ENCODE assay signal across 1 cellular context in genomic region chr10:44935201-44935960, GRCh38.
TF ChIP-seq lines count a peak whose summit lies in the region.

No MANE protein-coding gene starts in this region.

TF ChIP-seq in HepG2, 621 proteins besides CTCF, POLR2A, EP300 and RAD21 (continued from another document and continues in another):
- TF ChIP-seq, protein P1, sequence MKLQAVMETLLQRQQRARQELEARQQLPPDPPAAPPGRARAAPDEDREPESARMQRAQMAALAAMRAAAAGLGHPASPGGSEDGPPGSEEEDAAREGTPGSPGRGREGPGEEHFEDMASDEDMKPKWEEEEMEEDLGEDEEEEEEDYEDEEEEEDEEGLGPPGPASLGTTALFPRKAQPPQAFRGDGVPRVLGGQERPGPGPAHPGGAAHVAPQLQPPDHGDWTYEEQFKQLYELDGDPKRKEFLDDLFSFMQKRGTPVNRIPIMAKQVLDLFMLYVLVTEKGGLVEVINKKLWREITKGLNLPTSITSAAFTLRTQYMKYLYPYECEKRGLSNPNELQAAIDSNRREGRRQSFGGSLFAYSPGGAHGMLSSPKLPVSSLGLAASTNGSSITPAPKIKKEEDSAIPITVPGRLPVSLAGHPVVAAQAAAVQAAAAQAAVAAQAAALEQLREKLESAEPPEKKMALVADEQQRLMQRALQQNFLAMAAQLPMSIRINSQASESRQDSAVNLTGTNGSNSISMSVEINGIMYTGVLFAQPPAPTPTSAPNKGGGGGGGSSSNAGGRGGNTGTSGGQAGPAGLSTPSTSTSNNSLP (IDR thresholded peaks at IDR 0.05; ENCODE audit: low read depth, low read length) = no peak
- peak; percentile 81 for TF ChIP-seq ZBTB34 (CRISPR knock-in tag; IDR thresholded peaks at IDR 0.05)
- no peak for TF ChIP-seq FOSL1 (CRISPR knock-in tag; IDR thresholded peaks at IDR 0.05; ENCODE audit: borderline replicate concordance)
- TF ChIP-seq, protein P2, sequence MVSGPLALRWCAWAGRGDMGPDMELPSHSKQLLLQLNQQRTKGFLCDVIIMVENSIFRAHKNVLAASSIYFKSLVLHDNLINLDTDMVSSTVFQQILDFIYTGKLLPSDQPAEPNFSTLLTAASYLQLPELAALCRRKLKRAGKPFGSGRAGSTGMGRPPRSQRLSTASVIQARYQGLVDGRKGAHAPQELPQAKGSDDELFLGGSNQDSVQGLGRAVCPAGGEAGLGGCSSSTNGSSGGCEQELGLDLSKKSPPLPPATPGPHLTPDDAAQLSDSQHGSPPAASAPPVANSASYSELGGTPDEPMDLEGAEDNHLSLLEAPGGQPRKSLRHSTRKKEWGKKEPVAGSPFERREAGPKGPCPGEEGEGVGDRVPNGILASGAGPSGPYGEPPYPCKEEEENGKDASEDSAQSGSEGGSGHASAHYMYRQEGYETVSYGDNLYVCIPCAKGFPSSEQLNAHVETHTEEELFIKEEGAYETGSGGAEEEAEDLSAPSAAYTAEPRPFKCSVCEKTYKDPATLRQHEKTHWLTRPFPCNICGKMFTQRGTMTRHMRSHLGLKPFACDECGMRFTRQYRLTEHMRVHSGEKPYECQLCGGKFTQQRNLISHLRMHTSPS (CRISPR knock-in tag; IDR thresholded peaks at IDR 0.05; ENCODE audit: low read depth) = peak; percentile 92
- peak; percentile 87; the same call in 1 of the 2 replicates for TF ChIP-seq ZFP37 (CRISPR knock-in tag; IDR thresholded peaks at IDR 0.05; ENCODE audit: borderline replicate concordance)
- peak; percentile 80; the same call in 1 of the 2 replicates for TF ChIP-seq ZNF607 (CRISPR knock-in tag; IDR thresholded peaks at IDR 0.05; ENCODE audit: borderline replicate concordance)
- TF ChIP-seq AGO2 (optimal IDR thresholded peaks at IDR 0.05; ENCODE audit: low read depth, low read length) = no peak
- peak; percentile 79 for TF ChIP-seq ZNF839 (CRISPR knock-in tag; IDR thresholded peaks at IDR 0.05; ENCODE audit: borderline replicate concordance)
- 0 out of 2 replicates have a peak, but pooled peaks have one; percentile 49 for TF ChIP-seq ZNF713 (CRISPR knock-in tag; IDR thresholded peaks at IDR 0.05)
- no peak for TF ChIP-seq ZNF652 (CRISPR knock-in tag; IDR thresholded peaks at IDR 0.05; ENCODE audit: borderline replicate concordance, low read depth)
- TF ChIP-seq GFI1 (CRISPR knock-in tag; IDR thresholded peaks at IDR 0.05; ENCODE audit: borderline replicate concordance) = no peak
- TF ChIP-seq ZNF20 (CRISPR knock-in tag; IDR thresholded peaks at IDR 0.05) = no peak
- TF ChIP-seq TCF7L2 (IDR thresholded peaks at IDR 0.05; ENCODE audit: low read depth, low read length) = no peak
- TF ChIP-seq MLX (CRISPR knock-in tag; IDR thresholded peaks at IDR 0.05) = peak; percentile 54; the same call in 1 of the 2 replicates
- peak; percentile 78 for TF ChIP-seq RBM39 (IDR thresholded peaks at IDR 0.05; ENCODE audit: low read depth, low read length, poor library complexity, severe bottlenecking)
- TF ChIP-seq CHD4 (IDR thresholded peaks at IDR 0.05; ENCODE audit: borderline replicate concordance, low read length) = no peak
- TF ChIP-seq HNRNPK (IDR thresholded peaks at IDR 0.05; ENCODE audit: low read depth, low read length, poor library complexity, severe bottlenecking) = no peak
- TF ChIP-seq HNRNPUL1 (IDR thresholded peaks at IDR 0.05; ENCODE audit: low read depth, low read length) = no peak
- TF ChIP-seq ARID2 (CRISPR knock-in tag; IDR thresholded peaks at IDR 0.05; ENCODE audit: borderline replicate concordance) = 0 out of 2 replicates have a peak, but pooled peaks have one; percentile 80
- TF ChIP-seq, protein P3, sequence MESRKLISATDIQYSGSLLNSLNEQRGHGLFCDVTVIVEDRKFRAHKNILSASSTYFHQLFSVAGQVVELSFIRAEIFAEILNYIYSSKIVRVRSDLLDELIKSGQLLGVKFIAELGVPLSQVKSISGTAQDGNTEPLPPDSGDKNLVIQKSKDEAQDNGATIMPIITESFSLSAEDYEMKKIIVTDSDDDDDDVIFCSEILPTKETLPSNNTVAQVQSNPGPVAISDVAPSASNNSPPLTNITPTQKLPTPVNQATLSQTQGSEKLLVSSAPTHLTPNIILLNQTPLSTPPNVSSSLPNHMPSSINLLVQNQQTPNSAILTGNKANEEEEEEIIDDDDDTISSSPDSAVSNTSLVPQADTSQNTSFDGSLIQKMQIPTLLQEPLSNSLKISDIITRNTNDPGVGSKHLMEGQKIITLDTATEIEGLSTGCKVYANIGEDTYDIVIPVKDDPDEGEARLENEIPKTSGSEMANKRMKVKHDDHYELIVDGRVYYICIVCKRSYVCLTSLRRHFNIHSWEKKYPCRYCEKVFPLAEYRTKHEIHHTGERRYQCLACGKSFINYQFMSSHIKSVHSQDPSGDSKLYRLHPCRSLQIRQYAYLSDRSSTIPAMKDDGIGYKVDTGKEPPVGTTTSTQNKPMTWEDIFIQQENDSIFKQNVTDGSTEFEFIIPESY (CRISPR knock-in tag; IDR thresholded peaks at IDR 0.05) = peak; percentile 69
- TF ChIP-seq, protein P4, sequence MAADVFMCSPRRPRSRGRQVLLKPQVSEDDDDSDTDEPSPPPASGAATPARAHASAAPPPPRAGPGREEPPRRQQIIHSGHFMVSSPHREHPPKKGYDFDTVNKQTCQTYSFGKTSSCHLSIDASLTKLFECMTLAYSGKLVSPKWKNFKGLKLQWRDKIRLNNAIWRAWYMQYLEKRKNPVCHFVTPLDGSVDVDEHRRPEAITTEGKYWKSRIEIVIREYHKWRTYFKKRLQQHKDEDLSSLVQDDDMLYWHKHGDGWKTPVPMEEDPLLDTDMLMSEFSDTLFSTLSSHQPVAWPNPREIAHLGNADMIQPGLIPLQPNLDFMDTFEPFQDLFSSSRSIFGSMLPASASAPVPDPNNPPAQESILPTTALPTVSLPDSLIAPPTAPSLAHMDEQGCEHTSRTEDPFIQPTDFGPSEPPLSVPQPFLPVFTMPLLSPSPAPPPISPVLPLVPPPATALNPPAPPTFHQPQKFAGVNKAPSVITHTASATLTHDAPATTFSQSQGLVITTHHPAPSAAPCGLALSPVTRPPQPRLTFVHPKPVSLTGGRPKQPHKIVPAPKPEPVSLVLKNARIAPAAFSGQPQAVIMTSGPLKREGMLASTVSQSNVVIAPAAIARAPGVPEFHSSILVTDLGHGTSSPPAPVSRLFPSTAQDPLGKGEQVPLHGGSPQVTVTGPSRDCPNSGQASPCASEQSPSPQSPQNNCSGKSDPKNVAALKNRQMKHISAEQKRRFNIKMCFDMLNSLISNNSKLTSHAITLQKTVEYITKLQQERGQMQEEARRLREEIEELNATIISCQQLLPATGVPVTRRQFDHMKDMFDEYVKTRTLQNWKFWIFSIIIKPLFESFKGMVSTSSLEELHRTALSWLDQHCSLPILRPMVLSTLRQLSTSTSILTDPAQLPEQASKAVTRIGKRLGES (CRISPR knock-in tag; IDR thresholded peaks at IDR 0.05; ENCODE audit: borderline replicate concordance) = no peak
- 0 out of 2 replicates have a peak, but pooled peaks have one; percentile 34 for TF ChIP-seq HOXD1 (CRISPR knock-in tag; IDR thresholded peaks at IDR 0.05)
- TF ChIP-seq RARG (CRISPR knock-in tag; IDR thresholded peaks at IDR 0.05; ENCODE audit: low read depth) = no peak
- no peak for TF ChIP-seq ISX (CRISPR knock-in tag; conservative IDR thresholded peaks at IDR 0.05)
- TF ChIP-seq GPN1 (CRISPR knock-in tag; IDR thresholded peaks at IDR 0.05; ENCODE audit: borderline replicate concordance) = no peak
- peak; percentile 87 for TF ChIP-seq HNF1B (CRISPR knock-in tag; IDR thresholded peaks at IDR 0.05)
- TF ChIP-seq TERF1 (CRISPR knock-in tag; IDR thresholded peaks at IDR 0.05) = no peak
- TF ChIP-seq CCDC6 (CRISPR knock-in tag; IDR thresholded peaks at IDR 0.05) = peak; percentile 96
- TF ChIP-seq TAF15 (IDR thresholded peaks at IDR 0.05; ENCODE audit: low read depth, low read length, poor library complexity, severe bottlenecking) = no peak
- TF ChIP-seq HMG20A (CRISPR knock-in tag; IDR thresholded peaks at IDR 0.05; ENCODE audit: borderline replicate concordance) = peak; percentile 83
- peak; percentile 68; the same call in 1 of the 2 replicates for TF ChIP-seq ZNF264 (CRISPR knock-in tag; IDR thresholded peaks at IDR 0.05)
- TF ChIP-seq KDM3A (CRISPR knock-in tag; IDR thresholded peaks at IDR 0.05; ENCODE audit: low read depth) = no peak
- TF ChIP-seq ZBTB3 (CRISPR knock-in tag; IDR thresholded peaks at IDR 0.05; ENCODE audit: borderline replicate concordance, low read depth) = peak; percentile 24; the same call in 1 of the 2 replicates
- TF ChIP-seq ZC3H13 (CRISPR knock-in tag; IDR thresholded peaks at IDR 0.05) = peak; percentile 79
- peak; percentile 41; the same call in 1 of the 2 replicates for TF ChIP-seq NFYC (CRISPR knock-in tag; IDR thresholded peaks at IDR 0.05)
- TF ChIP-seq, protein P5, sequence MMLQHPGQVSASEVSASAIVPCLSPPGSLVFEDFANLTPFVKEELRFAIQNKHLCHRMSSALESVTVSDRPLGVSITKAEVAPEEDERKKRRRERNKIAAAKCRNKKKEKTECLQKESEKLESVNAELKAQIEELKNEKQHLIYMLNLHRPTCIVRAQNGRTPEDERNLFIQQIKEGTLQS (CRISPR knock-in tag; IDR thresholded peaks at IDR 0.05) = peak; percentile 99
- no peak for TF ChIP-seq HNRNPLL (IDR thresholded peaks at IDR 0.05; ENCODE audit: low read depth, low read length, poor library complexity, severe bottlenecking)
- no peak for TF ChIP-seq ZKSCAN5 (CRISPR knock-in tag; IDR thresholded peaks at IDR 0.05)
- TF ChIP-seq, protein P6, sequence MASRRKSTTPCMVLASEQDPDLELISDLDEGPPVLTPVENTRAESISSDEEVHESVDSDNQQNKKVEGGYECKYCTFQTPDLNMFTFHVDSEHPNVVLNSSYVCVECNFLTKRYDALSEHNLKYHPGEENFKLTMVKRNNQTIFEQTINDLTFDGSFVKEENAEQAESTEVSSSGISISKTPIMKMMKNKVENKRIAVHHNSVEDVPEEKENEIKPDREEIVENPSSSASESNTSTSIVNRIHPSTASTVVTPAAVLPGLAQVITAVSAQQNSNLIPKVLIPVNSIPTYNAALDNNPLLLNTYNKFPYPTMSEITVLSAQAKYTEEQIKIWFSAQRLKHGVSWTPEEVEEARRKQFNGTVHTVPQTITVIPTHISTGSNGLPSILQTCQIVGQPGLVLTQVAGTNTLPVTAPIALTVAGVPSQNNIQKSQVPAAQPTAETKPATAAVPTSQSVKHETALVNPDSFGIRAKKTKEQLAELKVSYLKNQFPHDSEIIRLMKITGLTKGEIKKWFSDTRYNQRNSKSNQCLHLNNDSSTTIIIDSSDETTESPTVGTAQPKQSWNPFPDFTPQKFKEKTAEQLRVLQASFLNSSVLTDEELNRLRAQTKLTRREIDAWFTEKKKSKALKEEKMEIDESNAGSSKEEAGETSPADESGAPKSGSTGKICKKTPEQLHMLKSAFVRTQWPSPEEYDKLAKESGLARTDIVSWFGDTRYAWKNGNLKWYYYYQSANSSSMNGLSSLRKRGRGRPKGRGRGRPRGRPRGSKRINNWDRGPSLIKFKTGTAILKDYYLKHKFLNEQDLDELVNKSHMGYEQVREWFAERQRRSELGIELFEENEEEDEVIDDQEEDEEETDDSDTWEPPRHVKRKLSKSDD (CRISPR knock-in tag; IDR thresholded peaks at IDR 0.05; ENCODE audit: low read depth) = peak; percentile 57; the same call in 1 of the 2 replicates
- no peak for TF ChIP-seq PAF1 (CRISPR knock-in tag; IDR thresholded peaks at IDR 0.05)
- TF ChIP-seq ZNF549 (CRISPR knock-in tag; IDR thresholded peaks at IDR 0.05) = no peak
- no peak for TF ChIP-seq ONECUT2 (CRISPR knock-in tag; IDR thresholded peaks at IDR 0.05)
- TF ChIP-seq POGK (CRISPR knock-in tag; conservative IDR thresholded peaks at IDR 0.05) = peak; percentile 78
- TF ChIP-seq MED1 (CRISPR knock-in tag; IDR thresholded peaks at IDR 0.05) = peak; percentile 84
- TF ChIP-seq ZNF564 (CRISPR knock-in tag; IDR thresholded peaks at IDR 0.05) = peak; percentile 93
